8 cellular contexts compared by ENCODE assay signal in the genomic region with DNA sequence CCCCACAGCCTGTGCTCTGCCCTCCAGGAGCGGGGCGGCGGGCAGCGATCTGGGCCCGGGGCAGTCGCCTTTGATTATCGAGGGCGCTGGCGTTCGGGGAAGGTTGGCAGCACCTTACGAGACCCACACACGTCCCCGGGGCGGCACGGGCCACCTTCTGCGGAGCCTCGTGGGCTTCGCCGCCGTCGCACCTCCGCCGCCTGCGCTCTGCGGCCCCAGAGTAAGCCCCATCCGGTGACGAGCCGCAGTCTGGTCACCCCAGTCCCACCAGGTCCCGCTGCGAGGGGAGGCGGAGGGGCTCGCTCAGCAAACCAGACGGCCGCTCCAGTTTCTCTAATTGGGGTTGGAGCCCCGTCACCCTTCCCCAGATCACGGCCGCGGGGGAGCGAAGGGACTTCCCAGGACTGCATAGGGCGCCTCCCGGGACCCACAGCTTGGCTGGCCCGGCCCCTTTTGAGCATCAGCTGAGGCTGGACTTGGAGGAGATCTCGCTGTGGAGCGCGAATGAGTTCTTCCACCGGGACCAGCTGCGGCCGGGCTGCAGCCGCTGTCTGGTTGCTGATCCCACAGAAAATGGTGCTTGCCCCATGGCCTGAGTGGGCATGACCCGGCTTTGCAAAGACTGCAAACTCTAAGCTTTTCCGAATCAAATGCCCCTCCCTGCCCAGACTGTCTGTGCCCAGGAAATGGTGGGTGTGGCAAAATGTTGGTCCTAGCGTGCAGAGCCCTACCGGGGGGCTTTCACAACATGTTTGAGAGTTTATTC. TPM values are rescaled to one million over a fixed set of nuclear protein-coding genes. Genes with fewer than 3 reads are reported as not detected.
DNase-seq lines count a peak whose midpoint lies in the region; ATAC-seq, FAIRE-seq and TF ChIP-seq lines count a peak whose summit lies in the region.

No MANE protein-coding gene starts in this region.

- peak overlapping the region; percentile 64 for H3K4me3 ChIP-seq in BLaER1

- H3K27ac ChIP-seq in BLaER1, result no peak overlapping the region

- H3K36me3 ChIP-seq in BLaER1, result peaks cover 1% of the 10 kb centered on the region; the same call in 1 of the 2 replicates

- H3K9me3 Mint-ChIP-seq in brain (peaks cover 0 to 3% (median 0%) of the 10 kb centered on the region in 5 experiments), immature natural killer cell (no peaks in the 10 kb centered on the region)

- H3K27me3 Mint-ChIP-seq in brain, result peaks cover 59% of the 10 kb centered on the region
- H3K27me3 Mint-ChIP-seq in immature natural killer cell (ENCODE audit: low read depth in 3 of 3), result peaks cover 0 to 2% (median 0%) of the 10 kb centered on the region in 3 donors

- H3K27me3 ChIP-seq in BLaER1, result peaks cover 66% of the 10 kb centered on the region

- ATAC-seq in HG03196 (IDR thresholded peaks at IDR 0.05; ENCODE audit: unreplicated experiment), result peak; percentile 53

- H3K27ac Mint-ChIP-seq in brain, result peak overlapping the region in 2 of 5 experiments; percentile 68 to 81
- peak overlapping the region; percentile 7 to 75 (median 38) for H3K27ac Mint-ChIP-seq in immature natural killer cell

- peak overlapping the region; percentile 88 for H3K4me2 ChIP-seq in BLaER1

- 0 out of 2 replicates have a peak overlapping the region, but pooled peaks have one; percentile 12 for H3K9ac ChIP-seq in BLaER1

- H3K4me1 ChIP-seq in BLaER1, result peaks cover 15% of the 10 kb centered on the region

- H3K4me1 Mint-ChIP-seq in brain, result peaks cover 27% of the 10 kb centered on the region
- H3K4me1 Mint-ChIP-seq in immature natural killer cell, result peaks cover 38 to 48% of the 10 kb centered on the region in 2 donors

- peak; percentile 75 for DNase-seq in GM19239 (ENCODE audit: insufficient read length, low spot score)
- peak; percentile 53 for DNase-seq in T-helper 22 cell (ENCODE audit: low read depth)
- DNase-seq in immature natural killer cell, result peak; percentile 67 to 71 (median 68)
- peak; percentile 8 to 36 for DNase-seq in stimulated activated CD4-positive, alpha-beta T cell treated with anti-CD3 and anti-CD28 coated beads, Interleukin-15, amount 100 ng/mL, for 1 hour (ENCODE audit: low read depth in 1 of 2, low spot score in 1 of 2)
- DNase-seq in NCI-H446 (lab: John Stamatoyannopoulos, UW), result no peak

- no peaks in the 10 kb centered on the region for H3K9me3 ChIP-seq in BLaER1

- peaks cover 26% of the 10 kb centered on the region for H4K20me1 ChIP-seq in BLaER1

- FAIRE-seq in GM19239 (lab: Jason Lieb, UNC), result no peak

- H3K4me3 Mint-ChIP-seq in brain (peak overlapping the region; percentile 76 to 84 (median 80)), immature natural killer cell (peak overlapping the region; percentile 71 to 82 (median 78))

- no peak for TF ChIP-seq CTCF in brain (conservative IDR thresholded peaks at IDR 0.05)

- H3K36me3 Mint-ChIP-seq in brain (no peaks in the 10 kb centered on the region), immature natural killer cell (peaks cover 0 to 5% (median 0%) of the 10 kb centered on the region in 3 donors)

RNA-seq across cellular contexts. Expression of a gene that starts 0.6 kb away (rescaled TPM):
- polyA plus RNA-seq in brain (ENCODE audit: insufficient read depth, low read depth, low replicate concordance) (30.6 TPM), immature natural killer cell (10 to 100 TPM; 23.3 to 58.2 (median 40.5) TPM)

Comparison
In these comparisons a context has a peak if more than half of its experiments do, and no peak if none do; other contexts are left out.
1. DNase-seq: peak in GM19239 (single experiment), T-helper 22 cell (single experiment), immature natural killer cell (3 of 3) and stimulated activated CD4-positive, alpha-beta T cell treated with anti-CD3 and anti-CD28 coated beads, Interleukin-15, amount 100 ng/mL, for 1 hour (2 of 2); none in NCI-H446 (0 of 2).